8 cellular contexts compared by ENCODE assay signal in the genomic region with DNA sequence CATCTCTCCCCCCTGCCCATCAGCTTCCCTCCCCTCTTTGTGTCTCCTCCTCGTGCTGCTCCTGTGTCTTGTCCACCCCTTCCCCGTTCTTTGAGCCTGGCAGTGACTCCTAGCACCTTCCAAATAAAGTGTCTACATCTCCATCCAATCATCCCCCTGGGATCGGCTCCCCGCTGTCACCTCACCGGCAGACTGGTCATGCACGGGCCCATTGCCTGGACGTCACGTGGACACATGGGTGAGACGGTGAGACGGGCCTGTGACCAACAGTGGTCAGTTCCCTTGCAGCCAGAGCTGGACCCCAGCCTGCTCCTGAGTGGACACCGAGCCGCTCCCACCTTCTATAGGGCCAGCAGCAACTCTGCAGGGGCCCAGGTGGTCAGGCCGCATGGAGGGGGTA.
"Had no signal": no experiment of that assay in that cellular context is flagged by ENCODE, and none has a peak within 500 bp of the region (broad histone marks: within the 10 kb centered on the region; RNA-seq: fewer than 3 reads in every experiment).

No MANE protein-coding gene starts in this region.

- H3K9me3 ChIP-seq: thyroid gland had no signal

- DNase-seq: activated CD4-positive, alpha-beta T cell treated with anti-CD3 and anti-CD28 coated beads, Interleukin-2, amount 50 U/mL, for 4 hours; activated T-cell treated with anti-CD3 and anti-CD28 coated beads, Interleukin-2, amount 50 U/mL, for 72 hours; midbrain; stimulated activated CD4-positive, alpha-beta T cell treated with anti-CD3 and anti-CD28 coated beads, Interleukin-12 subunit alpha, Interleukin-12 subunit beta, amount 100 ng/mL, for 4 hours; stimulated activated CD4-positive, alpha-beta T cell treated with anti-CD3 and anti-CD28 coated beads, Interleukin-2, amount 100 ng/mL, for 24 hours; thyroid gland had no signal

- ATAC-seq: activated CD4-positive, CD25-positive, alpha-beta regulatory T cell treated with anti-CD3 and anti-CD28 coated beads, Interleukin-2, amount 50 U/mL, for 24 hours; activated T-cell treated with anti-CD3 and anti-CD28 coated beads, Interleukin-2, amount 50 U/mL, for 72 hours had no signal

- H3K4me3 ChIP-seq: lung, thyroid gland had no signal

- H3K27me3 ChIP-seq: thyroid gland had no signal

- H3K27ac Mint-ChIP-seq: activated T-cell treated with anti-CD3 and anti-CD28 coated beads, Interleukin-2, amount 50 U/mL, for 72 hours had no signal

- H3K36me3 ChIP-seq: thyroid gland had no signal

- H3K4me3 Mint-ChIP-seq: activated T-cell treated with anti-CD3 and anti-CD28 coated beads, Interleukin-2, amount 50 U/mL, for 72 hours had no signal

- H3K27ac ChIP-seq: thyroid gland had no signal
